ENCODE assay signal across 1 cellular context in genomic region chr5:135398855-135399837, GRCh38.
TF ChIP-seq lines count a peak whose summit lies in the region.

Gene MACROH2A1 (minus strand): TSS chr5:135399231. CDS start chr5:135389093, 10,138 bp downstream.

TF ChIP-seq in K562, 482 proteins besides CTCF, POLR2A, EP300 and RAD21 (continued from another document and continues in another):
- no peak for TF ChIP-seq TRIM25 (IDR thresholded peaks at IDR 0.05; ENCODE audit: borderline replicate concordance)
- no peak for TF ChIP-seq FOS (IDR thresholded peaks at IDR 0.05; ENCODE audit: extremely low read depth, insufficient read length)
- no peak for TF ChIP-seq GTF3C2 (IDR thresholded peaks at IDR 0.05; ENCODE audit: borderline replicate concordance, extremely low read depth, insufficient read length)
- peak; percentile 29; the same call in 1 of the 2 replicates for TF ChIP-seq ZNF24 (IDR thresholded peaks at IDR 0.05)
- TF ChIP-seq L3MBTL2 (IDR thresholded peaks at IDR 0.05) = peak; percentile 95
- TF ChIP-seq CCAR2 (IDR thresholded peaks at IDR 0.05; ENCODE audit: low read depth, low read length) = no peak
- TF ChIP-seq HINFP (tag; conservative IDR thresholded peaks at IDR 0.05; ENCODE audit: low read depth) = no peak
- peak; percentile 95 for TF ChIP-seq RBFOX2 (IDR thresholded peaks at IDR 0.05; ENCODE audit: low read depth, low read length)
- TF ChIP-seq E2F3 (CRISPR knock-in tag; IDR thresholded peaks at IDR 0.05) = peak; percentile 94
- TF ChIP-seq ZNF197 (CRISPR knock-in tag; IDR thresholded peaks at IDR 0.05; ENCODE audit: low read depth) = no peak
- TF ChIP-seq TAF9B (IDR thresholded peaks at IDR 0.05; ENCODE audit: partially characterized antibody) = no peak
- TF ChIP-seq GABPA (tag; conservative IDR thresholded peaks at IDR 0.05; ENCODE audit: low read depth) = peak; percentile 92
- no peak for TF ChIP-seq ZBTB33 (CRISPR knock-in tag; IDR thresholded peaks at IDR 0.05)
- TF ChIP-seq ZNF655 (CRISPR knock-in tag; IDR thresholded peaks at IDR 0.05) = no peak
- TF ChIP-seq TGIF2 (CRISPR knock-in tag; IDR thresholded peaks at IDR 0.05) = no peak
- peak; percentile 30; the same call in 1 of the 2 replicates for TF ChIP-seq FOXJ2 (tag; IDR thresholded peaks at IDR 0.05)
- no peak for TF ChIP-seq CHAMP1 (IDR thresholded peaks at IDR 0.05)
- peak; percentile 91; the same call in 1 of the 2 replicates for TF ChIP-seq ZNF76 (CRISPR knock-in tag; IDR thresholded peaks at IDR 0.05; ENCODE audit: borderline replicate concordance)
- no peak for TF ChIP-seq POU5F1 (IDR thresholded peaks at IDR 0.05; ENCODE audit: borderline replicate concordance, low read depth, low read length, partially characterized antibody)
- 0 out of 2 replicates have a peak, but pooled peaks have one; percentile 33 for TF ChIP-seq HDGF (IDR thresholded peaks at IDR 0.05)
- TF ChIP-seq TCF7L2 (IDR thresholded peaks at IDR 0.05; ENCODE audit: low read depth, low read length) = no peak
- TF ChIP-seq GTF2B (IDR thresholded peaks at IDR 0.05; ENCODE audit: extremely low read depth, insufficient read length) = no peak
- no peak for TF ChIP-seq EZH2 (IDR thresholded peaks at IDR 0.05; ENCODE audit: borderline replicate concordance, low read depth, low read length)
- no peak for TF ChIP-seq ZNF274 (IDR thresholded peaks at IDR 0.05; ENCODE audit: borderline replicate concordance, low read depth, low read length)
- 0 out of 2 replicates have a peak, but pooled peaks have one; percentile 21 for TF ChIP-seq MAX (CRISPR knock-in tag; IDR thresholded peaks at IDR 0.05)
- no peak for TF ChIP-seq ZNF318 (IDR thresholded peaks at IDR 0.05; ENCODE audit: borderline replicate concordance in 1 of 2, low read depth in 1 of 2)
- peak; percentile 83 for TF ChIP-seq GTF2E2 (tag; IDR thresholded peaks at IDR 0.05)
- TF ChIP-seq ZNF717 (CRISPR knock-in tag; IDR thresholded peaks at IDR 0.05) = no peak
- no peak for TF ChIP-seq FOXP4 (CRISPR knock-in tag; IDR thresholded peaks at IDR 0.05; ENCODE audit: borderline replicate concordance)
- no peak for TF ChIP-seq SNIP1 (IDR thresholded peaks at IDR 0.05; ENCODE audit: low read depth)
- TF ChIP-seq DPF2 (IDR thresholded peaks at IDR 0.05) = no peak
- no peak for TF ChIP-seq CHCHD3 (CRISPR knock-in tag; IDR thresholded peaks at IDR 0.05)
